ENCODE assay signal across 22 cellular contexts in the genomic region with DNA sequence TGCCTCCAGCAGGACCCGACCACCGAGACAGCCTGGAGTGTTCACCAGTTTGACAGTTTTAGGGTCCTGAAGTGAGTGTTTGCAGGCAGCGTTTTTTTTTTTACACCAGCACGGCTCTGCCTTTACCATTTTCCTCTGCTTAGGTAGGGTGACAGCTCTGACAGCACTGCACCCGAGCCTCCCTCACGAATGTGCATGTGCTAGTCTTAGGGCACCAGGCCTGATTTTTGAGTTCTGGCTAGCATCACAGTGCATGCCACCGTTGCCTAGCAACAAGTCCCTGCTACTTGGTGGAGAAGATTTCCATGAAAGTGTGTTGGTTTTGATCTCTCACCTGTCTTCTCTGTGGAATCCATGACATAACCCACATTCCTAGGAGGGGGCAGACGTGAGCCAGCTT. TPM values are rescaled to one million over a fixed set of nuclear protein-coding genes. Genes with fewer than 3 reads are reported as not detected.
"Had no signal": no experiment of that assay in that cellular context is flagged by ENCODE, and none has a peak within 500 bp of the region (broad histone marks: within the 10 kb centered on the region; RNA-seq: fewer than 3 reads in every experiment).

No MANE protein-coding gene starts in this region.

RNA-seq across cellular contexts. Expression of gene RBMY1J, which starts 52.3 kb away (rescaled TPM):
- total RNA-seq: hepatocyte; kidney; kidney epithelial cell; left cardiac atrium; left colon; left lobe of liver; left ventricle myocardium inferior; liver; lower leg skin; lower lobe of right lung; lung; lung microvascular endothelial cell; mammary epithelial cell; mesenteric fat pad; mesothelial cell of epicardium; mononuclear cell; mucosa of descending colon; mucosa of gallbladder; myocyte; naive thymus-derived CD4-positive, alpha-beta T cell had no signal
- polyA plus RNA-seq: hepatocyte; immature natural killer cell; keratinocyte; liver; lung; mammary epithelial cell; naive thymus-derived CD4-positive, alpha-beta T cell had no signal
